Comparison of ENCODE assay signal across 8 cellular contexts in genomic region chr11:68270334-68271022, GRCh38. TPM values are rescaled to one million over a fixed set of nuclear protein-coding genes. Genes with fewer than 3 reads are reported as not detected.
DNase-seq lines count a peak whose midpoint lies in the region; ATAC-seq and TF ChIP-seq lines count a peak whose summit lies in the region.

No MANE protein-coding gene starts in this region.

- H3K4me3 ChIP-seq in GM06990 (replicated peaks; ENCODE audit: low read depth, low read length) = peak overlapping the region; percentile 98
- H3K4me3 ChIP-seq in SJSA1 = peak overlapping the region; percentile 73
- H3K4me3 ChIP-seq in fibroblast of mammary gland (ENCODE audit: control insufficient read depth, low read depth, low read length) = peak overlapping the region; percentile 92
- H3K4me3 ChIP-seq in prostate gland = peak overlapping the region in 1 of 2 donors; percentile 79

- H3K36me3 ChIP-seq in GM06990 (ENCODE audit: control insufficient read depth, insufficient read depth, low read length) (peaks cover 11% of the 10 kb centered on the region), SJSA1 (peaks cover 33% of the 10 kb centered on the region), prostate gland (no peaks in the 10 kb centered on the region)

- H3K27me3 ChIP-seq in GM06990 (replicated peaks; ENCODE audit: control insufficient read depth, insufficient read depth, low read length) = no peaks in the 10 kb centered on the region
- H3K27me3 ChIP-seq in SJSA1 (replicated peaks) = no peaks in the 10 kb centered on the region
- no peaks in the 10 kb centered on the region for H3K27me3 ChIP-seq in prostate gland (replicated peaks; ENCODE audit: insufficient read depth)

- H3K9me3 ChIP-seq in SJSA1 (replicated peaks) = no peaks in the 10 kb centered on the region; the same call in 1 of the 2 replicates
- H3K9me3 ChIP-seq in prostate gland = no peaks in the 10 kb centered on the region

- TF ChIP-seq POLR2A in prostate gland (IDR thresholded peaks at IDR 0.05) = no peak

- TF ChIP-seq CTCF in GM06990 (IDR thresholded peaks at IDR 0.05; ENCODE audit: insufficient read depth, low read length, poor library complexity, severe bottlenecking) (no peak), fibroblast of mammary gland (conservative IDR thresholded peaks at IDR 0.05; ENCODE audit: control insufficient read depth, insufficient read depth, low read depth, low read length) (no peak), prostate gland (IDR thresholded peaks at IDR 0.05) (no peak)

- intact Hi-C loops in prostate gland (cut with DNase I) = loop anchor here (5.0 kb wide), 3 partner anchors 42 to 187 kb away; partner anchors contain the start of gene LRP5

- 65% methylated on average over 7 of the region's 7 CpGs for WGBS in prostate gland

- DNase-seq in GM06990 (ENCODE audit: extremely low read depth, insufficient read length) (no peak), SJSA1 (ENCODE audit: low read depth in 1 of 2, low spot score in 2 of 2) (no peak), fibroblast of mammary gland (ENCODE audit: low read depth) (no peak), prostate gland (ENCODE audit: low spot score) (no peak), Kasumi-1 (lab: John Stamatoyannopoulos, UW) (no peak), GOT3 (lab: John Stamatoyannopoulos, UW) (no peak)

- no peak for ATAC-seq in HG03159 (IDR thresholded peaks at IDR 0.05; ENCODE audit: unreplicated experiment)
- ATAC-seq in GM19035 (IDR thresholded peaks at IDR 0.05; ENCODE audit: unreplicated experiment) = no peak

- H3K4me1 ChIP-seq in SJSA1 (replicated peaks) = peaks cover 25% of the 10 kb centered on the region
- no peaks in the 10 kb centered on the region for H3K4me1 ChIP-seq in prostate gland (replicated peaks)

- H3K27ac ChIP-seq in SJSA1 = peak overlapping the region; percentile 79
- H3K27ac ChIP-seq in prostate gland = peak overlapping the region; percentile 93

RNA-seq across cellular contexts. Expression of gene C11orf24, which starts 1.3 kb away (rescaled TPM):
- total RNA-seq in SJSA1 (2014; rRNA removed; shearing (Covaris generic)) = 74.3 and 81.7 TPM in 2 replicates
- total RNA-seq in prostate gland = 10 to 100 TPM; 25.1 to 61.0 TPM

RNA-seq across cellular contexts. Expression of gene LRP5, which starts 41.9 kb away (rescaled TPM):
- total RNA-seq in SJSA1 (2014; rRNA removed; shearing (Covaris generic)) = 25.8 and 32.2 TPM in 2 replicates
- 10 to 100 TPM; 48.3 to 57.1 TPM for total RNA-seq in prostate gland

RNA-seq across cellular contexts. Expression of gene KMT5B, which starts 57.4 kb away (rescaled TPM):
- 57.2 and 58.8 TPM in 2 replicates for total RNA-seq in SJSA1 (2014; rRNA removed; shearing (Covaris generic))
- total RNA-seq in prostate gland = 10 to 100 TPM; 41.0 to 57.7 TPM
